8 cellular contexts compared by ENCODE assay signal in the genomic region with DNA sequence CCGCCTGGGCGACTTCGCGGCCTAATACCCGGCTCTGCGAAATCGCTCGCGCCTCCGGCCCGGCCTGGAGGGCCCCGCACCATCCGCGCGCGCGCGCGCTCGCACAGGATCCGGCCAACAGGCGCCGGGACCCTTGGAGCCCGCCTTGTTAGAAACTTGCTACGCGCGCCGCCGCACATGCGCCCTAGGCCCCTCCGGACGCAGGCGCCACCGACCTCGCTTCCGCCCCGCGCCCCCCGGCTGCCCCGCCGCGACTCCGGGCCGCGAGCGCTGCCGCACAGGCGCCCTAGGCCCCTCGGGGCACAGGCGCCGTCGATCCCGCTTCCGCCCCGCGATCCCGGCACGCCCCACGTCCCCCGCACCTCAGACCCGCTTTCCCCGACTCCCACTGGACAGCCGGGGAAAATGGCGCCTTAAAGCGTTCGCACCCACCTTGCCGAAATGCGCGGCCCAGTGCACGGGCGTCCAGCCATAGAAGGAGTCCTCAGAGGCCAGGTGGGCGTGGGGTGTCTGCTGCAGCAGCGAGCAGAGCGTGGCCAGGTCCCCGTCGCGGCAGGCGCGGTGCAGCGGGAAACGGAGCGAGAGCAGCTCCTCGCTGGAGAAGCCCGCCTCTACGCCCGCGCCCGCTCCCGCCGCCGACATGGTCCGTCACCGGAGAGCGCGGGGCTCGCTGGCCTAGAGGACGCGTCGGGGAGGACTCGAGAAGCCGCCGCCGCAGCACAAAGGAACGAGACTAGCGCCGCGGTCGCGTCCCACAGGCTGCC. TPM values are rescaled to one million over a fixed set of nuclear protein-coding genes. Genes with fewer than 3 reads are reported as not detected.
DNase-seq lines count a peak whose midpoint lies in the region; ATAC-seq and TF ChIP-seq lines count a peak whose summit lies in the region.

No MANE protein-coding gene starts in this region.

- CTCF ChIA-PET in MCF 10A (lab: Yijun Ruan, JAX), result interaction anchor here (0.6 to 2.3 kb wide), 11 partner anchors 8 to 1902 kb away, joined by 3 to 8 read pairs (median 3); no protein-coding TSS in a partner anchor

- 0 to 1% (median 0%) methylated on average over 30 to 109 of the region's 109 CpGs for WGBS in spleen, 5 donors

- peak; percentile 38 for ATAC-seq in HG02759 (IDR thresholded peaks at IDR 0.05; ENCODE audit: unreplicated experiment)

- TF ChIP-seq POLR2A in spleen (IDR thresholded peaks at IDR 0.05), result peak; percentile 43 to 61 (median 53)

- no peak for TF ChIP-seq CTCF in VCaP (conservative IDR thresholded peaks at IDR 0.05)
- TF ChIP-seq CTCF in MCF 10A (IDR thresholded peaks at IDR 0.05; ENCODE audit: unreplicated experiment), result no peak
- TF ChIP-seq CTCF in spleen (IDR thresholded peaks at IDR 0.05 in 8 of 11, conservative IDR thresholded peaks at IDR 0.05 in 3 of 11), result no peak

- DNase-seq in NCI-H446 (lab: John Stamatoyannopoulos, UW) (peak; percentile 34 to 43), NCI-H446 treated with DMSO at 0.1 percent for 48 hours (lab: John Stamatoyannopoulos, UW) (no peak), NCI-H1417 (lab: John Stamatoyannopoulos, UW) (peak; percentile 91 to 99 (median 96)), MCF 10A (ENCODE audit: unreplicated experiment) (peak; percentile 61), immature natural killer cell (peak; percentile 81 to 84 (median 84)), spleen (peak; percentile 96)

- peaks cover 33 to 63% (median 54%) of the 10 kb centered on the region in 6 donors for H3K4me1 ChIP-seq in spleen

- BruUV-seq in MCF 10A (replicated peaks; lab: Mats Ljungman, UMichigan), result no TSS peak

- POLR2A ChIA-PET in MCF 10A (lab: Yijun Ruan, JAX), result interaction anchor here (0.7 to 4.5 kb wide), 22 partner anchors 9 to 353 kb away, joined by 3 to 38 read pairs (median 4); a partner anchor contains a TSS

- H3K4me1 Mint-ChIP-seq in MCF 10A (ENCODE audit: insufficient read depth, unreplicated experiment) (peaks cover 22% of the 10 kb centered on the region), immature natural killer cell (peaks cover 39 to 53% of the 10 kb centered on the region in 2 donors)

- peak overlapping the region; percentile 67 for H3K4me3 Mint-ChIP-seq in MCF 10A (ENCODE audit: unreplicated experiment)
- H3K4me3 Mint-ChIP-seq in immature natural killer cell, result peak overlapping the region; percentile 89 to 92 (median 91)

- peaks cover 8% of the 10 kb centered on the region for H3K36me3 Mint-ChIP-seq in MCF 10A (ENCODE audit: insufficient read depth, unreplicated experiment)
- H3K36me3 Mint-ChIP-seq in immature natural killer cell, result peaks cover 0 to 12% (median 5%) of the 10 kb centered on the region in 3 donors

- no peaks in the 10 kb centered on the region for H3K9me3 Mint-ChIP-seq in MCF 10A (ENCODE audit: unreplicated experiment)
- no peaks in the 10 kb centered on the region for H3K9me3 Mint-ChIP-seq in immature natural killer cell

- peak overlapping the region; percentile 100 for H3K27ac ChIP-seq in VCaP
- peak overlapping the region; percentile 96 to 100 (median 99) for H3K27ac ChIP-seq in spleen

- intact Hi-C loops in MCF 10A (cut with micrococcal nuclease) (loop anchor here (1.0 to 10.0 kb wide), 8 partner anchors 40 to 320 kb away; no protein-coding TSS in a partner anchor), spleen (cut with DNase I; ENCODE audit: low total_unique reads) (no loop called here)

- no peaks in the 10 kb centered on the region for H3K9me3 ChIP-seq in spleen

- H3K27me3 ChIP-seq in spleen (replicated peaks in 1 of 7), result no peaks in the 10 kb centered on the region

- H3K4me3 ChIP-seq in spleen, result peak overlapping the region; percentile 82 to 99 (median 92)

- H3K27me3 Mint-ChIP-seq in MCF 10A (ENCODE audit: insufficient read depth, unreplicated experiment) (no peaks in the 10 kb centered on the region), immature natural killer cell (ENCODE audit: low read depth in 3 of 3) (peaks cover 0 to 12% (median 9%) of the 10 kb centered on the region in 3 donors)

- H3K36me3 ChIP-seq in spleen, result peaks cover 0 to 21% (median 7%) of the 10 kb centered on the region in 6 donors

- H3K27ac Mint-ChIP-seq in MCF 10A (ENCODE audit: low read depth, unreplicated experiment), result peak overlapping the region; percentile 65
- H3K27ac Mint-ChIP-seq in immature natural killer cell, result peak overlapping the region; percentile 79 to 95 (median 86)

RNA-seq across cellular contexts. Expression of a gene that starts 0.4 kb away (rescaled TPM):
- total RNA-seq in MCF 10A (2022) (61.7 and 76.0 TPM in 2 replicates), spleen (100 to 1,000 TPM; 165 to 253 (median 191) TPM)
- polyA plus RNA-seq in immature natural killer cell (10 to 100 TPM; 59.5 to 96.9 (median 83.2) TPM), spleen (100 to 1,000 TPM; 122 to 179 (median 144) TPM)
